13 cellular contexts compared by ENCODE assay signal in genomic region chr1:211566431-211567025, GRCh38. TPM values are rescaled to one million over a fixed set of nuclear protein-coding genes. Genes with fewer than 3 reads are reported as not detected.
A peak's percentile ranks its signal among the peaks of the same experiment; 100 is the strongest.
DNase-seq lines count a peak whose midpoint lies in the region; ATAC-seq and TF ChIP-seq lines count a peak whose summit lies in the region.
"Had no signal": no experiment of that assay in that cellular context is flagged by ENCODE, and none has a peak within 500 bp of the region (broad histone marks: within the 10 kb centered on the region; RNA-seq: fewer than 3 reads in every experiment).

No MANE protein-coding gene starts in this region.

- H3K27me3 ChIP-seq in MM.1S (replicated peaks; ENCODE audit: insufficient read depth, low read length) (no peaks in the 10 kb centered on the region), GM23338 (ENCODE audit: insufficient read depth) (no peaks in the 10 kb centered on the region)
- H3K27me3 ChIP-seq: thyroid gland had no signal

- peaks cover 10% of the 10 kb centered on the region for H3K79me2 ChIP-seq in MM.1S (ENCODE audit: low read length)
- H3K79me2 ChIP-seq in GM23338 (replicated peaks; ENCODE audit: insufficient read depth) = no peaks in the 10 kb centered on the region

- H4K20me1 ChIP-seq in MM.1S (ENCODE audit: insufficient read depth, low read length) (no peaks in the 10 kb centered on the region), GM23338 (replicated peaks; ENCODE audit: insufficient read depth) (no peaks in the 10 kb centered on the region; the same call in 1 of the 2 replicates)

- H3K4me2 ChIP-seq in MM.1S (ENCODE audit: low read depth, low read length) (no peak overlapping the region), GM23338 (no peak overlapping the region)

- H3K4me3 ChIP-seq in MM.1S (ENCODE audit: low read length) (no peak overlapping the region), GM23338 (no peak overlapping the region)
- H3K4me3 ChIP-seq: thyroid gland had no signal

- H3K9ac ChIP-seq in MM.1S (ENCODE audit: low read length) = no peak overlapping the region

- H3F3A ChIP-seq in MM.1S (ENCODE audit: insufficient read depth, low read length) (peaks cover 3% of the 10 kb centered on the region; the same call in 1 of the 2 replicates), GM23338 (replicated peaks; ENCODE audit: low read depth) (no peaks in the 10 kb centered on the region)

- no peaks in the 10 kb centered on the region for H3K9me2 ChIP-seq in MM.1S (replicated peaks; ENCODE audit: insufficient read depth, low read length)
- no peaks in the 10 kb centered on the region for H3K9me2 ChIP-seq in GM23338 (ENCODE audit: insufficient read depth)

- H2AFZ ChIP-seq in MM.1S (ENCODE audit: low read length) (no peak overlapping the region), GM23338 (no peak overlapping the region)

- no peak overlapping the region for H3K4me3 Mint-ChIP-seq in activated T-helper 1 cell treated with anti-CD3 and anti-CD28 coated beads, Interleukin-12 subunit alpha, Interleukin-12 subunit beta, Interleukin-2, Interleukin-4 antibody, amounts not matched to agents 30 ng/mL and 10 ng/mL and 1 ng/mL, durations not matched to agents 14 hours and 24 hours and 36 hours
- no peak overlapping the region for H3K4me3 Mint-ChIP-seq in GM23338
- H3K4me3 Mint-ChIP-seq: T-helper 1 cell treated with Interleukin-12 subunit alpha and Interleukin-12 subunit beta and Interleukin-4 antibody, amounts not matched to agents 30 μg/mL and 1 μg/mL, for 36 hours had no signal

- H3K27ac Mint-ChIP-seq in activated T-helper 1 cell treated with anti-CD3 and anti-CD28 coated beads, Interleukin-12 subunit alpha, Interleukin-12 subunit beta, Interleukin-2, Interleukin-4 antibody, amounts not matched to agents 30 ng/mL and 10 ng/mL and 1 ng/mL, durations not matched to agents 14 hours and 24 hours and 36 hours = peak overlapping the region; percentile 10
- no peak overlapping the region for H3K27ac Mint-ChIP-seq in GM23338
- H3K27ac Mint-ChIP-seq: T-helper 1 cell treated with Interleukin-12 subunit alpha and Interleukin-12 subunit beta and Interleukin-4 antibody, amounts not matched to agents 30 μg/mL and 1 μg/mL, for 36 hours had no signal

- no peaks in the 10 kb centered on the region for H3K36me3 ChIP-seq in MM.1S (replicated peaks; ENCODE audit: insufficient read depth, low read length)
- H3K36me3 ChIP-seq in GM23338 (ENCODE audit: insufficient read depth) = no peaks in the 10 kb centered on the region
- H3K36me3 ChIP-seq: thyroid gland had no signal

- no peaks in the 10 kb centered on the region for H3K9me3 ChIP-seq in MM.1S (replicated peaks; ENCODE audit: insufficient read depth, low read length)
- H3K9me3 ChIP-seq: thyroid gland had no signal

- intact Hi-C loops in activated T-helper 1 cell treated with anti-CD3 and anti-CD28 coated beads, Interleukin-12 subunit alpha, Interleukin-12 subunit beta, Interleukin-2, Interleukin-4 antibody, amounts not matched to agents 30 ng/mL and 10 ng/mL and 1 ng/mL, durations not matched to agents 14 hours and 24 hours and 36 hours (cut with micrococcal nuclease) = no loop called here

- H3K27ac ChIP-seq in MM.1S (ENCODE audit: low read length) = no peak overlapping the region
- H3K27ac ChIP-seq in GM23338 (ENCODE audit: low read depth) = no peak overlapping the region
- H3K27ac ChIP-seq: thyroid gland had no signal

- peaks cover 23% of the 10 kb centered on the region for H3K27me3 Mint-ChIP-seq in activated T-helper 1 cell treated with anti-CD3 and anti-CD28 coated beads, Interleukin-12 subunit alpha, Interleukin-12 subunit beta, Interleukin-2, Interleukin-4 antibody, amounts not matched to agents 30 ng/mL and 10 ng/mL and 1 ng/mL, durations not matched to agents 14 hours and 24 hours and 36 hours (ENCODE audit: insufficient read depth)
- no peaks in the 10 kb centered on the region for H3K27me3 Mint-ChIP-seq in GM23338 (ENCODE audit: insufficient read depth, low read depth, poor library complexity)

- DNase-seq in activated T-helper 1 cell treated with anti-CD3 and anti-CD28 coated beads, Interleukin-12 subunit alpha, Interleukin-12 subunit beta, Interleukin-2, Interleukin-4 antibody, amounts not matched to agents 30 ng/mL and 10 ng/mL and 1 ng/mL, durations not matched to agents 14 hours and 24 hours and 36 hours (ENCODE audit: low spot score) = no peak
- DNase-seq in DMS79 treated with DMSO at 0.1 percent for 48 hours (lab: John Stamatoyannopoulos, UW) (no peak), MM.1S (no peak), GM23338 (ENCODE audit: low spot score) (no peak), C1 segment of cervical spinal cord (lab: John Stamatoyannopoulos, UW) (no peak)
- DNase-seq: activated CD8-positive, alpha-beta memory T cell treated with anti-CD3 and anti-CD28 coated beads, Interleukin-2, amount 50 U/mL, for 48 hours; NCI-H774; stimulated activated CD4-positive, alpha-beta T cell treated with anti-CD3 and anti-CD28 coated beads, Interleukin-4, amount 100 ng/mL, for 1 hour; thyroid gland had no signal

- H3K4me1 ChIP-seq in MM.1S (ENCODE audit: low read length) (peaks cover 19% of the 10 kb centered on the region), GM23338 (ENCODE audit: insufficient read depth) (no peaks in the 10 kb centered on the region)
- H3K4me1 ChIP-seq: thyroid gland had no signal

- H3K36me3 Mint-ChIP-seq in activated T-helper 1 cell treated with anti-CD3 and anti-CD28 coated beads, Interleukin-12 subunit alpha, Interleukin-12 subunit beta, Interleukin-2, Interleukin-4 antibody, amounts not matched to agents 30 ng/mL and 10 ng/mL and 1 ng/mL, durations not matched to agents 14 hours and 24 hours and 36 hours (ENCODE audit: low read depth) = peaks cover under 1% of the 10 kb centered on the region
- H3K36me3 Mint-ChIP-seq in GM23338 (ENCODE audit: low read depth) = no peaks in the 10 kb centered on the region

- TF ChIP-seq CTCF in MM.1S (IDR thresholded peaks at IDR 0.05; ENCODE audit: low read length) (no peak), GM23338 (conservative IDR thresholded peaks at IDR 0.05; ENCODE audit: low read depth in 2 of 2) (no peak)

- peaks cover 31% of the 10 kb centered on the region for H3K4me1 Mint-ChIP-seq in activated T-helper 1 cell treated with anti-CD3 and anti-CD28 coated beads, Interleukin-12 subunit alpha, Interleukin-12 subunit beta, Interleukin-2, Interleukin-4 antibody, amounts not matched to agents 30 ng/mL and 10 ng/mL and 1 ng/mL, durations not matched to agents 14 hours and 24 hours and 36 hours (ENCODE audit: low read depth)
- no peaks in the 10 kb centered on the region; the same call in 2 of the 3 replicates for H3K4me1 Mint-ChIP-seq in GM23338

- H3K9me3 Mint-ChIP-seq in activated T-helper 1 cell treated with anti-CD3 and anti-CD28 coated beads, Interleukin-12 subunit alpha, Interleukin-12 subunit beta, Interleukin-2, Interleukin-4 antibody, amounts not matched to agents 30 ng/mL and 10 ng/mL and 1 ng/mL, durations not matched to agents 14 hours and 24 hours and 36 hours = no peaks in the 10 kb centered on the region
- H3K9me3 Mint-ChIP-seq in GM23338 = no peaks in the 10 kb centered on the region
- H3K9me3 Mint-ChIP-seq: T-helper 1 cell treated with Interleukin-12 subunit alpha and Interleukin-12 subunit beta and Interleukin-4 antibody, amounts not matched to agents 30 μg/mL and 1 μg/mL, for 36 hours had no signal

- ATAC-seq in GM18861 (IDR thresholded peaks at IDR 0.05; ENCODE audit: unreplicated experiment) (peak; percentile 87), GM19455 (IDR thresholded peaks at IDR 0.05; ENCODE audit: unreplicated experiment) (peak; percentile 88), HG02943 (IDR thresholded peaks at IDR 0.05; ENCODE audit: low read depth, unreplicated experiment) (peak; percentile 70), GM23338 (no peak)

TF ChIP-seq in GM23338, 12 proteins besides CTCF, POLR2A, EP300 and RAD21 (continues in another document):
- no peak for TF ChIP-seq STAT1 (IDR thresholded peaks at IDR 0.05; ENCODE audit: unreplicated experiment)
- TF ChIP-seq JUNB (IDR thresholded peaks at IDR 0.05; ENCODE audit: unreplicated experiment) = no peak
- no peak for TF ChIP-seq ZNF114 (CRISPR knock-in tag; IDR thresholded peaks at IDR 0.05)
- TF ChIP-seq REST (IDR thresholded peaks at IDR 0.05; ENCODE audit: unreplicated experiment) = no peak
- no peak for TF ChIP-seq ZNF331 (CRISPR knock-in tag; IDR thresholded peaks at IDR 0.05; ENCODE audit: low read depth)
- TF ChIP-seq POLR2AphosphoS5 (IDR thresholded peaks at IDR 0.05; ENCODE audit: low read depth) = no peak
- no peak for TF ChIP-seq EZH2 (IDR thresholded peaks at IDR 0.05; ENCODE audit: low read depth, unreplicated experiment)

RNA-seq across cellular contexts. Expression of gene SLC30A1, which starts 12.4 kb away (rescaled TPM):
- 10.6 and 12.0 TPM in 2 replicates for total RNA-seq in activated T-helper 1 cell treated with anti-CD3 and anti-CD28 coated beads, Interleukin-12 subunit alpha, Interleukin-12 subunit beta, Interleukin-2, Interleukin-4 antibody, amounts not matched to agents 30 ng/mL and 10 ng/mL and 1 ng/mL, durations not matched to agents 14 hours and 24 hours and 36 hours
- total RNA-seq in GM23338 (2014; rRNA removed; shearing (Covaris generic)) = 17.0 and 17.7 TPM in 2 replicates
- 3.3 and 3.8 TPM in 2 replicates for polyA plus RNA-seq in GM23338 (2016; fragmentation: Nextera tagmentation; extraction: Ambion mirVana)
